ENCODE assay signal across 14 cellular contexts in the genomic region with DNA sequence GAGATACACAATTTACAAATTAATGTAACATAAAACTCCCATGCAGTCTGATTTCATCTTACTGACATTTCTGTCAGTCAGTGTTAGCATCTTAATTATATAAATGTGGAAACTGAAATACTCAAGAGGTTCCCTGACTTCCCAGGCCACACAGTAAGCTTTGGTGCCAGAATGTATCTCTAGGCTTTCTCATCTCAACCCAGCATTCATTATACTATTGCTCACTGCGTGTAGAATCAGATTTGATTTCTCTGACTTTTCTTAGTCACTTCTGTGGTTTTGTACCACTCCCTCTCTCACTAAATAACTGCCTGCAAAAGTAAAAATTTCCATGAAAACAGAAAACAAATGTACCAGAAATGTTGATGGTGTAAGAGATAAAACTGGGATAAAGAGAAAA.
A peak's percentile ranks its signal among the peaks of the same experiment; 100 is the strongest.
DNase-seq lines count a peak whose midpoint lies in the region; ATAC-seq and TF ChIP-seq lines count a peak whose summit lies in the region.
"Had no signal": no experiment of that assay in that cellular context is flagged by ENCODE, and none has a peak within 500 bp of the region (broad histone marks: within the 10 kb centered on the region; RNA-seq: fewer than 3 reads in every experiment).

No MANE protein-coding gene starts in this region.

- no peaks in the 10 kb centered on the region for H3K27me3 ChIP-seq in ACC112 (ENCODE audit: insufficient read depth, low read length)
- H3K27me3 ChIP-seq: ascending aorta, spleen had no signal

- no peak for ATAC-seq in HG02973 (IDR thresholded peaks at IDR 0.05; ENCODE audit: unreplicated experiment)
- no peak for ATAC-seq in HG03439 (IDR thresholded peaks at IDR 0.05; ENCODE audit: unreplicated experiment)

- peaks cover 64% of the 10 kb centered on the region for H3K4me1 ChIP-seq in ACC112 (ENCODE audit: control insufficient read depth, insufficient read depth, low read length, unreplicated experiment)
- H3K4me1 ChIP-seq: ascending aorta had no signal

- no peak overlapping the region for H2AFZ ChIP-seq in ACC112 (ENCODE audit: low read length, unreplicated experiment)

- peak overlapping the region; percentile 64 for H3K27ac ChIP-seq in ACC112 (ENCODE audit: low read depth, low read length)
- H3K27ac ChIP-seq: ascending aorta, C4-2B, spleen had no signal

- no peak overlapping the region for H3K4me3 ChIP-seq in ACC112 (ENCODE audit: low read depth, low read length)
- H3K4me3 ChIP-seq in astrocyte of the spinal cord (ENCODE audit: low read depth, low read length), result no peak overlapping the region
- H3K4me3 ChIP-seq: ascending aorta, spleen had no signal

- in situ Hi-C loops in astrocyte of the spinal cord (cut with HindIII; ENCODE audit: low sequenced_read_pairs), result no loop called here

- no peak for TF ChIP-seq CTCF in astrocyte of the spinal cord (IDR thresholded peaks at IDR 0.05; ENCODE audit: low read depth, low read length)

- peak; percentile 62 for DNase-seq in HS-5 (ENCODE audit: low read depth)
- DNase-seq in astrocyte of the spinal cord (ENCODE audit: low read depth, low spot score), result peak; percentile 77
- DNase-seq in kidney glomerular epithelial cell (lab: John Stamatoyannopoulos, UW), result peak; percentile 15
- DNase-seq in NOMO-1 treated with dmso at 0.1 percent for 144 hours (lab: John Stamatoyannopoulos, UW; ENCODE audit: unreplicated experiment), result no peak
- no peak for DNase-seq in retina
- DNase-seq: GF-D8, immature natural killer cell, naive B cell, spleen had no signal

- H3K79me2 ChIP-seq in ACC112 (ENCODE audit: control insufficient read depth, insufficient read depth, low read length, unreplicated experiment), result no peaks in the 10 kb centered on the region

- H3K36me3 ChIP-seq in ACC112 (ENCODE audit: insufficient read depth, low read length), result no peaks in the 10 kb centered on the region
- H3K36me3 ChIP-seq: ascending aorta, spleen had no signal

Comparison
In these comparisons a context has a peak if more than half of its experiments do, and no peak if none do; other contexts are left out.
1. DNase-seq: peak in HS-5 (single experiment), astrocyte of the spinal cord (single experiment) and kidney glomerular epithelial cell (single experiment); none in NOMO-1 treated with dmso at 0.1 percent for 144 hours (single experiment) and retina (single experiment).